In genomic region chr2:143841935-143842334, GRCh38 we compare ENCODE assay signal across 13 cellular contexts.
DNase-seq lines count a peak whose midpoint lies in the region; ATAC-seq, FAIRE-seq and TF ChIP-seq lines count a peak whose summit lies in the region.
"Had no signal": no experiment of that assay in that cellular context is flagged by ENCODE, and none has a peak within 500 bp of the region (broad histone marks: within the 10 kb centered on the region; RNA-seq: fewer than 3 reads in every experiment).

No MANE protein-coding gene starts in this region.

- intact Hi-C loops in HepG2 (cut with micrococcal nuclease; ENCODE audit: unreplicated experiment) (no loop called here), right lobe of liver (cut with DNase I) (no loop called here)

- no peaks in the 10 kb centered on the region for H3K79me2 ChIP-seq in HepG2 (ENCODE audit: insufficient read depth, low read length)

- H4K20me1 ChIP-seq in HepG2 (ENCODE audit: insufficient read depth, low read length), result no peaks in the 10 kb centered on the region
- H4K20me1 ChIP-seq: BLaER1 had no signal

- H3K4me3 Mint-ChIP-seq in activated naive CD8-positive, alpha-beta T cell treated with anti-CD3 and anti-CD28 coated beads for 36 hours, result no peak overlapping the region
- H3K4me3 Mint-ChIP-seq: activated naive CD4-positive, alpha-beta T cell treated with anti-CD3 and anti-CD28 coated beads, Interleukin-2, amount 50 U/mL, for 24 hours had no signal

- H3K36me3 ChIP-seq in HepG2 (replicated peaks in 1 of 2; ENCODE audit: control insufficient read depth in 1 of 2, insufficient read depth in 2 of 2, low read length in 2 of 2) (no peaks in the 10 kb centered on the region), right lobe of liver (no peaks in the 10 kb centered on the region)
- H3K36me3 ChIP-seq: BLaER1 had no signal

- no peaks in the 10 kb centered on the region for H3K9me3 ChIP-seq in HepG2 (ENCODE audit: low read length)
- no peaks in the 10 kb centered on the region for H3K9me3 ChIP-seq in right lobe of liver
- H3K9me3 ChIP-seq: BLaER1 had no signal

- H3K27ac Mint-ChIP-seq in activated naive CD8-positive, alpha-beta T cell treated with anti-CD3 and anti-CD28 coated beads for 36 hours, result no peak overlapping the region
- H3K27ac Mint-ChIP-seq: activated naive CD4-positive, alpha-beta T cell treated with anti-CD3 and anti-CD28 coated beads, Interleukin-2, amount 50 U/mL, for 24 hours had no signal

- BruUV-seq in HepG2 (replicated peaks; lab: Mats Ljungman, UMichigan), result no TSS peak

- WGBS in HepG2 (ENCODE audit: low lambda C conversion rate), result 18% methylated on average over 4 of the region's 4 CpGs
- WGBS in right lobe of liver (ENCODE audit: insufficient coverage, low coverage, low lambda C conversion rate, missing lambda C conversion rate), result 56% methylated on average over 4 of the region's 4 CpGs

- H3K9me3 Mint-ChIP-seq in activated naive CD8-positive, alpha-beta T cell treated with anti-CD3 and anti-CD28 coated beads for 36 hours, result no peaks in the 10 kb centered on the region
- H3K9me3 Mint-ChIP-seq: activated naive CD4-positive, alpha-beta T cell treated with anti-CD3 and anti-CD28 coated beads, Interleukin-2, amount 50 U/mL, for 24 hours had no signal

- H3K4me1 ChIP-seq in HepG2 (ENCODE audit: insufficient read depth, low read length) (no peaks in the 10 kb centered on the region), right lobe of liver (no peaks in the 10 kb centered on the region)
- H3K4me1 ChIP-seq: BLaER1 had no signal

- no peaks in the 10 kb centered on the region for H3K4me1 Mint-ChIP-seq in activated naive CD8-positive, alpha-beta T cell treated with anti-CD3 and anti-CD28 coated beads for 36 hours
- H3K4me1 Mint-ChIP-seq: activated naive CD4-positive, alpha-beta T cell treated with anti-CD3 and anti-CD28 coated beads, Interleukin-2, amount 50 U/mL, for 24 hours had no signal

- TF ChIP-seq POLR2A in HepG2 (IDR thresholded peaks at IDR 0.05; ENCODE audit: insufficient read depth in 1 of 2, low read depth in 2 of 2, low read length in 2 of 2) (no peak), right lobe of liver (IDR thresholded peaks at IDR 0.05) (no peak)

- H3K4me3 ChIP-seq in HepG2 (replicated peaks in 1 of 3; ENCODE audit: insufficient read depth in 1 of 3, low read depth in 2 of 3, low read length in 3 of 3) (no peak overlapping the region), right lobe of liver (no peak overlapping the region), fibroblast of pulmonary artery (replicated peaks; ENCODE audit: low read depth, low read length) (no peak overlapping the region)
- H3K4me3 ChIP-seq: BLaER1 had no signal

- no peaks in the 10 kb centered on the region for H3K36me3 Mint-ChIP-seq in activated naive CD8-positive, alpha-beta T cell treated with anti-CD3 and anti-CD28 coated beads for 36 hours
- H3K36me3 Mint-ChIP-seq: activated naive CD4-positive, alpha-beta T cell treated with anti-CD3 and anti-CD28 coated beads, Interleukin-2, amount 50 U/mL, for 24 hours had no signal

- no peak overlapping the region for H3K27ac ChIP-seq in HepG2 (ENCODE audit: extremely low read length, insufficient read depth, low read length)
- H3K27ac ChIP-seq in right lobe of liver, result no peak overlapping the region
- H3K27ac ChIP-seq: BLaER1 had no signal

- H3K9ac ChIP-seq in HepG2 (ENCODE audit: insufficient read depth, low read depth, low read length), result no peak overlapping the region
- H3K9ac ChIP-seq: BLaER1 had no signal

- TF ChIP-seq RAD21 in HepG2 (CRISPR knock-in tag; IDR thresholded peaks at IDR 0.05), result no peak

- POLR2A ChIA-PET in HepG2 (lab: Yijun Ruan, JAX), result no interaction called here

- 0 out of 2 replicates have a peak, but pooled peaks have one; percentile 4 for TF ChIP-seq CTCF in HepG2 (CRISPR knock-in tag; IDR thresholded peaks at IDR 0.05)
- TF ChIP-seq CTCF in right lobe of liver (IDR thresholded peaks at IDR 0.05), result no peak
- TF ChIP-seq CTCF in fibroblast of pulmonary artery (IDR thresholded peaks at IDR 0.05; ENCODE audit: low read length, missing control alignments), result peak; percentile 9

- FAIRE-seq in HepG2 (lab: Jason Lieb, UNC), result no peak

- no peak for TF ChIP-seq EP300 in HepG2 (IDR thresholded peaks at IDR 0.05; ENCODE audit: low read depth in 2 of 2, low read length in 2 of 2)
- TF ChIP-seq EP300 in HepG2 (CRISPR knock-in tag; IDR thresholded peaks at IDR 0.05; ENCODE audit: borderline replicate concordance), result no peak

- no peak overlapping the region for H2AFZ ChIP-seq in HepG2 (ENCODE audit: low read length)

- peaks cover 12% of the 10 kb centered on the region for H3K27me3 Mint-ChIP-seq in activated naive CD8-positive, alpha-beta T cell treated with anti-CD3 and anti-CD28 coated beads for 36 hours

- ATAC-seq in HepG2 (no peak), right lobe of liver (no peak), SK-N-SH treated with all-trans-retinoic acid at 6 μM for 48 hours (peak; percentile 66), left lobe of liver (no peak)

- H3K4me2 ChIP-seq in HepG2 (ENCODE audit: low read depth, low read length), result no peak overlapping the region
- H3K4me2 ChIP-seq: BLaER1 had no signal

- peaks cover 0 to 3% of the 10 kb centered on the region in 2 experiments; a peak in 1 of 5 replicates for H3K27me3 ChIP-seq in HepG2 (ENCODE audit: control insufficient read depth in 1 of 2, insufficient read depth in 2 of 2, low read length in 2 of 2)
- H3K27me3 ChIP-seq in right lobe of liver, result no peaks in the 10 kb centered on the region
- H3K27me3 ChIP-seq: BLaER1 had no signal

- CTCF ChIA-PET in HepG2 (lab: Yijun Ruan, JAX; ENCODE audit: low intra/inter-chr PET ratio, low total read pairs), result no interaction called here

- no peak for DNase-seq in HepG2 (ENCODE audit: low spot score)
- DNase-seq in right lobe of liver, result no peak
- peak; percentile 42 for DNase-seq in fibroblast of pulmonary artery (ENCODE audit: low read depth)
- DNase-seq in NCI-H1694 treated with DMSO at 0.1 percent for 48 hours (lab: John Stamatoyannopoulos, UW), result no peak
- no peak for DNase-seq in left lobe of liver (ENCODE audit: low spot score)
- DNase-seq in activated gamma-delta T cell (lab: John Stamatoyannopoulos, UW), result no peak
- no peak for DNase-seq in activated naive CD8-positive, alpha-beta T cell treated with anti-CD3 and anti-CD28 coated beads for 36 hours
- DNase-seq: hippocampal formation, NCI-H1436 treated with DMSO at 0.1 percent for 48 hours, posterior cingulate gyrus had no signal

- in situ Hi-C loops in HepG2 (cut with HindIII; ENCODE audit: extremely low pct_ligation_motif_present, low pct_unique_long_range_greater_than_20kb), result no loop called here

TF ChIP-seq in HepG2, 621 proteins besides CTCF, POLR2A, EP300 and RAD21 (continues in another document):
- TF ChIP-seq TCF12 (IDR thresholded peaks at IDR 0.05) (no peak), TCF12 (CRISPR knock-in tag; IDR thresholded peaks at IDR 0.05) (no peak), ATF7 (IDR thresholded peaks at IDR 0.05) (no peak), ATF7 (CRISPR knock-in tag; IDR thresholded peaks at IDR 0.05) (no peak), IKZF5 (CRISPR knock-in tag; IDR thresholded peaks at IDR 0.05) (no peak), ARNTL (CRISPR knock-in tag; IDR thresholded peaks at IDR 0.05) (no peak), ZNF331 (CRISPR knock-in tag; IDR thresholded peaks at IDR 0.05) (no peak), SAFB2 (CRISPR knock-in tag; IDR thresholded peaks at IDR 0.05; ENCODE audit: borderline replicate concordance, low read depth) (no peak)

TF ChIP-seq in SK-N-SH treated with all-trans-retinoic acid at 6 μM for 48 hours, 23 proteins besides CTCF, POLR2A, EP300 and RAD21:
- TF ChIP-seq ZC3H10 (CRISPR knock-in tag; IDR thresholded peaks at IDR 0.05) (no peak), ESRRG (CRISPR knock-in tag; IDR thresholded peaks at IDR 0.05) (no peak), ARNTL (CRISPR knock-in tag; IDR thresholded peaks at IDR 0.05; ENCODE audit: borderline replicate concordance, low read depth) (no peak), ISL1 (CRISPR knock-in tag; IDR thresholded peaks at IDR 0.05) (no peak), TCF4 (CRISPR knock-in tag; IDR thresholded peaks at IDR 0.05; ENCODE audit: borderline replicate concordance) (no peak), BACH2 (CRISPR knock-in tag; IDR thresholded peaks at IDR 0.05; ENCODE audit: borderline replicate concordance) (no peak), ZNF70 (CRISPR knock-in tag; IDR thresholded peaks at IDR 0.05) (no peak), ZFP30 (CRISPR knock-in tag; IDR thresholded peaks at IDR 0.05) (no peak), ZFP3 (CRISPR knock-in tag; IDR thresholded peaks at IDR 0.05) (no peak), ZNF565 (CRISPR knock-in tag; conservative IDR thresholded peaks at IDR 0.05; ENCODE audit: low read depth) (no peak), CSDC2 (CRISPR knock-in tag; IDR thresholded peaks at IDR 0.05) (no peak), OSR1 (CRISPR knock-in tag; IDR thresholded peaks at IDR 0.05) (no peak)

Comparison
In these comparisons a context has a peak if more than half of its experiments do, and no peak if none do; other contexts are left out.
1. CTCF ChIP-seq: peak in HepG2 (single experiment) and fibroblast of pulmonary artery (single experiment); none in right lobe of liver (0 of 4).